Comparison of ENCODE assay signal across 9 cellular contexts in genomic region chr18:67199993-67200617, GRCh38.
A peak's percentile ranks its signal among the peaks of the same experiment; 100 is the strongest.
DNase-seq lines count a peak whose midpoint lies in the region; ATAC-seq, FAIRE-seq and TF ChIP-seq lines count a peak whose summit lies in the region.
"Had no signal": no experiment of that assay in that cellular context is flagged by ENCODE, and none has a peak within 500 bp of the region (broad histone marks: within the 10 kb centered on the region; RNA-seq: fewer than 3 reads in every experiment).

No MANE protein-coding gene starts in this region.

- intact Hi-C loops in HepG2 (cut with micrococcal nuclease; ENCODE audit: unreplicated experiment), result loop anchor here (1.0 to 2.0 kb wide), 2 partner anchors 96 to 639 kb away; no protein-coding TSS in a partner anchor

- no peak overlapping the region for H3K4me3 Mint-ChIP-seq in stimulated activated memory B cell treated with anti-CD40 and anti-IgM and Interleukin-4, amounts not matched to agents 10 μg/mL and 1 μg/mL and 100 μg/mL, for 72 hours
- H3K4me3 Mint-ChIP-seq: activated naive CD4-positive, alpha-beta T cell treated with anti-CD3 and anti-CD28 coated beads, Interleukin-2, amount 50 U/mL, for 24 hours had no signal

- H3K36me3 Mint-ChIP-seq in stimulated activated memory B cell treated with anti-CD40 and anti-IgM and Interleukin-4, amounts not matched to agents 10 μg/mL and 1 μg/mL and 100 μg/mL, for 72 hours, result no peaks in the 10 kb centered on the region
- H3K36me3 Mint-ChIP-seq: activated naive CD4-positive, alpha-beta T cell treated with anti-CD3 and anti-CD28 coated beads, Interleukin-2, amount 50 U/mL, for 24 hours had no signal

- in situ Hi-C loops in HepG2 (cut with HindIII; ENCODE audit: extremely low pct_ligation_motif_present, low pct_unique_long_range_greater_than_20kb), result loop anchor here (25.0 kb wide), 1 partner anchor 638 kb away; no protein-coding TSS in a partner anchor

- ATAC-seq in GM19468 (IDR thresholded peaks at IDR 0.05; ENCODE audit: extremely low read depth, unreplicated experiment), result peak; percentile 64
- peak; percentile 97 for ATAC-seq in HG03460 (IDR thresholded peaks at IDR 0.05; ENCODE audit: unreplicated experiment)
- peak; percentile 93 for ATAC-seq in HepG2
- ATAC-seq in stimulated activated memory B cell treated with anti-CD40 and anti-IgM and Interleukin-4, amounts not matched to agents 10 μg/mL and 1 μg/mL and 100 μg/mL, for 72 hours, result no peak

- 33% methylated on average over 3 of the region's 3 CpGs for WGBS in HepG2 (ENCODE audit: low lambda C conversion rate)

- TF ChIP-seq POLR2A in HepG2 (IDR thresholded peaks at IDR 0.05; ENCODE audit: insufficient read depth in 1 of 2, low read depth in 2 of 2, low read length in 2 of 2), result no peak

- no peak overlapping the region for H3K27ac ChIP-seq in HepG2 (ENCODE audit: extremely low read length, insufficient read depth, low read length)

- CTCF ChIA-PET in HepG2 (lab: Yijun Ruan, JAX; ENCODE audit: low intra/inter-chr PET ratio, low total read pairs), result interaction anchor here (3.1 kb wide), 1 partner anchor 96 kb away, joined by 58 read pairs; no protein-coding TSS in a partner anchor

- 0 out of 2 replicates have a peak, but pooled peaks have one; percentile 16 for TF ChIP-seq RAD21 in HepG2 (CRISPR knock-in tag; IDR thresholded peaks at IDR 0.05)

- POLR2A ChIA-PET in HepG2 (lab: Yijun Ruan, JAX), result no interaction called here

- H3K4me1 Mint-ChIP-seq in stimulated activated memory B cell treated with anti-CD40 and anti-IgM and Interleukin-4, amounts not matched to agents 10 μg/mL and 1 μg/mL and 100 μg/mL, for 72 hours, result no peaks in the 10 kb centered on the region

- no peak overlapping the region for H3K4me2 ChIP-seq in HepG2 (ENCODE audit: low read depth, low read length)

- no peaks in the 10 kb centered on the region for H3K4me1 ChIP-seq in HepG2 (ENCODE audit: insufficient read depth, low read length)

- no peak overlapping the region for H3K27ac Mint-ChIP-seq in stimulated activated memory B cell treated with anti-CD40 and anti-IgM and Interleukin-4, amounts not matched to agents 10 μg/mL and 1 μg/mL and 100 μg/mL, for 72 hours
- H3K27ac Mint-ChIP-seq: activated naive CD4-positive, alpha-beta T cell treated with anti-CD3 and anti-CD28 coated beads, Interleukin-2, amount 50 U/mL, for 24 hours had no signal

- no peaks in the 10 kb centered on the region for H3K79me2 ChIP-seq in HepG2 (ENCODE audit: insufficient read depth, low read length)

- FAIRE-seq in bronchial epithelial cell (lab: Jason Lieb, UNC) (no peak), HepG2 (lab: Jason Lieb, UNC) (peak; percentile 68)

- no peaks in the 10 kb centered on the region for H3K9me3 ChIP-seq in HepG2 (ENCODE audit: low read length)

- H3K27me3 ChIP-seq in bronchial epithelial cell (ENCODE audit: control insufficient read depth, insufficient read depth, low read length) (no peaks in the 10 kb centered on the region), HepG2 (ENCODE audit: control insufficient read depth in 1 of 2, insufficient read depth in 2 of 2, low read length in 2 of 2) (no peaks in the 10 kb centered on the region; a peak in 1 of 5 replicates)

- no peaks in the 10 kb centered on the region for H3K27me3 Mint-ChIP-seq in stimulated activated memory B cell treated with anti-CD40 and anti-IgM and Interleukin-4, amounts not matched to agents 10 μg/mL and 1 μg/mL and 100 μg/mL, for 72 hours

- H3K36me3 ChIP-seq in bronchial epithelial cell (ENCODE audit: control insufficient read depth, insufficient read depth, low read length) (no peaks in the 10 kb centered on the region), HepG2 (replicated peaks in 1 of 2; ENCODE audit: control insufficient read depth in 1 of 2, insufficient read depth in 2 of 2, low read length in 2 of 2) (no peaks in the 10 kb centered on the region)

- H3K4me3 ChIP-seq in bronchial epithelial cell (ENCODE audit: low read depth, low read length) (no peak overlapping the region), HepG2 (replicated peaks in 1 of 3; ENCODE audit: insufficient read depth in 1 of 3, low read depth in 2 of 3, low read length in 3 of 3) (no peak overlapping the region)

- no peak for TF ChIP-seq EP300 in HepG2 (IDR thresholded peaks at IDR 0.05; ENCODE audit: low read depth in 2 of 2, low read length in 2 of 2)
- TF ChIP-seq EP300 in HepG2 (CRISPR knock-in tag; IDR thresholded peaks at IDR 0.05; ENCODE audit: borderline replicate concordance), result no peak

- H2AFZ ChIP-seq in HepG2 (ENCODE audit: low read length), result no peak overlapping the region

- H3K9ac ChIP-seq in HepG2 (ENCODE audit: insufficient read depth, low read depth, low read length), result no peak overlapping the region

- H3K9me3 Mint-ChIP-seq in stimulated activated memory B cell treated with anti-CD40 and anti-IgM and Interleukin-4, amounts not matched to agents 10 μg/mL and 1 μg/mL and 100 μg/mL, for 72 hours, result no peaks in the 10 kb centered on the region
- H3K9me3 Mint-ChIP-seq: activated naive CD4-positive, alpha-beta T cell treated with anti-CD3 and anti-CD28 coated beads, Interleukin-2, amount 50 U/mL, for 24 hours had no signal

- no peaks in the 10 kb centered on the region for H4K20me1 ChIP-seq in HepG2 (ENCODE audit: insufficient read depth, low read length)

- DNase-seq in EL (peak; percentile 65), NCI-H510A (lab: John Stamatoyannopoulos, UW) (peak; percentile 33), bronchial epithelial cell (ENCODE audit: low read depth) (peak; percentile 67), HepG2 (ENCODE audit: low spot score) (peak; percentile 53), T1000 (lab: John Stamatoyannopoulos, UW) (no peak)

- BruUV-seq in HepG2 (replicated peaks; lab: Mats Ljungman, UMichigan), result no TSS peak

- peak; percentile 41 for TF ChIP-seq CTCF in bronchial epithelial cell (IDR thresholded peaks at IDR 0.05; ENCODE audit: insufficient read depth, low read length, severe bottlenecking)
- peak; percentile 66 for TF ChIP-seq CTCF in HepG2 (CRISPR knock-in tag; IDR thresholded peaks at IDR 0.05)

TF ChIP-seq in HepG2, 621 proteins besides CTCF, POLR2A, EP300 and RAD21:
- TF ChIP-seq ZNF24 (IDR thresholded peaks at IDR 0.05), result no peak
- TF ChIP-seq AGO2 (optimal IDR thresholded peaks at IDR 0.05; ENCODE audit: low read depth, low read length), result no peak
- TF ChIP-seq PHF8 (CRISPR knock-in tag; IDR thresholded peaks at IDR 0.05), result no peak
- no peak for TF ChIP-seq ZZZ3 (CRISPR knock-in tag; IDR thresholded peaks at IDR 0.05; ENCODE audit: borderline replicate concordance)
- TF ChIP-seq SMC3 (IDR thresholded peaks at IDR 0.05; ENCODE audit: low read length), result 0 out of 2 replicates have a peak, but pooled peaks have one; percentile 39
- TF ChIP-seq ZNF282 (IDR thresholded peaks at IDR 0.05; ENCODE audit: partially characterized antibody), result no peak
- TF ChIP-seq ZNF678 (CRISPR knock-in tag; IDR thresholded peaks at IDR 0.05), result no peak
- TF ChIP-seq ZIK1 (CRISPR knock-in tag; IDR thresholded peaks at IDR 0.05; ENCODE audit: borderline replicate concordance, low read depth), result no peak
- TF ChIP-seq STAG1 (CRISPR knock-in tag; IDR thresholded peaks at IDR 0.05), result peak; percentile 82
- no peak for TF ChIP-seq ELF1 (CRISPR knock-in tag; IDR thresholded peaks at IDR 0.05)
- TF ChIP-seq ATAD3A (CRISPR knock-in tag; IDR thresholded peaks at IDR 0.05), result no peak
- TF ChIP-seq ZNF503 (CRISPR knock-in tag; IDR thresholded peaks at IDR 0.05), result no peak
- no peak for TF ChIP-seq PRMT3 (CRISPR knock-in tag; IDR thresholded peaks at IDR 0.05; ENCODE audit: borderline replicate concordance, low read depth)
- peak; percentile 20; the same call in 1 of the 2 replicates for TF ChIP-seq FOXA3 (CRISPR knock-in tag; IDR thresholded peaks at IDR 0.05)
- TF ChIP-seq ZSCAN30 (CRISPR knock-in tag; IDR thresholded peaks at IDR 0.05), result no peak
